In genomic region chr15:40052604-40053003, GRCh38 we compare ENCODE assay signal across 2 cellular contexts.
TF ChIP-seq lines count a peak whose summit lies in the region.

No MANE protein-coding gene starts in this region.

TF ChIP-seq in HEK293, 187 proteins besides CTCF, POLR2A, EP300 and RAD21 (continues in another document):
- TF ChIP-seq ZNF416 (tag by site-specific recombination; IDR thresholded peaks at IDR 0.05) = no peak
- TF ChIP-seq ZIC2 (tag by site-specific recombination; IDR thresholded peaks at IDR 0.05) = 0 out of 2 replicates have a peak, but pooled peaks have one; percentile 23
- TF ChIP-seq MZF1 (tag by site-specific recombination; IDR thresholded peaks at IDR 0.05; ENCODE audit: borderline replicate concordance) = peak; percentile 69; the same call in 1 of the 2 replicates
- TF ChIP-seq ZNF433 (tag by site-specific recombination; IDR thresholded peaks at IDR 0.05; ENCODE audit: low read depth) = no peak
- TF ChIP-seq SETDB1 (IDR thresholded peaks at IDR 0.05; ENCODE audit: insufficient read length, low read length) = no peak
- TF ChIP-seq ZNF473 (tag by site-specific recombination; IDR thresholded peaks at IDR 0.05) = no peak
- no peak for TF ChIP-seq ZNF585B (tag by site-specific recombination; IDR thresholded peaks at IDR 0.05)
- no peak for TF ChIP-seq ZNF558 (tag by site-specific recombination; IDR thresholded peaks at IDR 0.05)
- TF ChIP-seq ZNF292 (tag by site-specific recombination; IDR thresholded peaks at IDR 0.05; ENCODE audit: borderline replicate concordance, low read depth) = no peak
- no peak for TF ChIP-seq ZNF398 (tag by site-specific recombination; IDR thresholded peaks at IDR 0.05)
- TF ChIP-seq PRDM10 (tag by site-specific recombination; IDR thresholded peaks at IDR 0.05) = peak; percentile 89
- no peak for TF ChIP-seq ZNF18 (tag by site-specific recombination; IDR thresholded peaks at IDR 0.05)
- TF ChIP-seq ZNF677 (tag by site-specific recombination; IDR thresholded peaks at IDR 0.05) = no peak
- no peak for TF ChIP-seq ZNF174 (tag by site-specific recombination; IDR thresholded peaks at IDR 0.05)
- no peak for TF ChIP-seq ZNF23 (tag by site-specific recombination; IDR thresholded peaks at IDR 0.05; ENCODE audit: borderline replicate concordance)
- TF ChIP-seq ZNF16 (tag by site-specific recombination; IDR thresholded peaks at IDR 0.05; ENCODE audit: low read depth) = no peak
- TF ChIP-seq SCRT2 (tag by site-specific recombination; IDR thresholded peaks at IDR 0.05) = no peak
- TF ChIP-seq TCF7L2 (IDR thresholded peaks at IDR 0.05; ENCODE audit: borderline replicate concordance, low read depth, low read length) = no peak
- TF ChIP-seq ZSCAN4 (tag by site-specific recombination; IDR thresholded peaks at IDR 0.05) = no peak
- TF ChIP-seq ZNF549 (tag by site-specific recombination; IDR thresholded peaks at IDR 0.05) = no peak
- no peak for TF ChIP-seq ZNF175 (tag by site-specific recombination; IDR thresholded peaks at IDR 0.05)
- no peak for TF ChIP-seq ZNF10 (tag by site-specific recombination; IDR thresholded peaks at IDR 0.05)

TF ChIP-seq in H1, 55 proteins besides CTCF, POLR2A, EP300 and RAD21:
- TF ChIP-seq KDM1A (IDR thresholded peaks at IDR 0.05; ENCODE audit: borderline replicate concordance, low read length) (no peak), SAP30 (IDR thresholded peaks at IDR 0.05; ENCODE audit: insufficient read depth, insufficient replicate concordance, low read length) (no peak), GABPA (IDR thresholded peaks at IDR 0.05; ENCODE audit: borderline replicate concordance, insufficient read depth, low read length) (no peak), TAF7 (optimal IDR thresholded peaks at IDR 0.05; ENCODE audit: borderline replicate concordance, low read depth, low read length) (no peak), CBX5 (IDR thresholded peaks at IDR 0.05; ENCODE audit: low read depth, low read length) (no peak), RBBP5 (IDR thresholded peaks at IDR 0.05; ENCODE audit: borderline replicate concordance, low read depth, low read length) (no peak), CREB1 (IDR thresholded peaks at IDR 0.05) (no peak), SP2 (IDR thresholded peaks at IDR 0.05; ENCODE audit: low read length) (no peak), RFX5 (IDR thresholded peaks at IDR 0.05; ENCODE audit: borderline replicate concordance, low read depth, low read length) (no peak), CHD1 (IDR thresholded peaks at IDR 0.05; ENCODE audit: low read depth, low read length) (no peak), NRF1 (IDR thresholded peaks at IDR 0.05; ENCODE audit: low read depth, low read length) (no peak), KDM5A (IDR thresholded peaks at IDR 0.05; ENCODE audit: low read length) (no peak), BCL11A (IDR thresholded peaks at IDR 0.05; ENCODE audit: low read depth in 2 of 2, low read length in 2 of 2) (no peak), SIX5 (IDR thresholded peaks at IDR 0.05; ENCODE audit: low read depth, low read length) (no peak), CTBP2 (IDR thresholded peaks at IDR 0.05; ENCODE audit: borderline replicate concordance, insufficient read depth, insufficient read length, low read length) (no peak), BACH1 (IDR thresholded peaks at IDR 0.05; ENCODE audit: low read length) (no peak), KDM4A (IDR thresholded peaks at IDR 0.05; ENCODE audit: low read depth, low read length, severe bottlenecking) (no peak), FOSL1 (IDR thresholded peaks at IDR 0.05; ENCODE audit: insufficient read depth, low read depth, low read length) (no peak), SRF (IDR thresholded peaks at IDR 0.05; ENCODE audit: low read depth, low read length) (no peak)
